16 cellular contexts compared by ENCODE assay signal in the genomic region with DNA sequence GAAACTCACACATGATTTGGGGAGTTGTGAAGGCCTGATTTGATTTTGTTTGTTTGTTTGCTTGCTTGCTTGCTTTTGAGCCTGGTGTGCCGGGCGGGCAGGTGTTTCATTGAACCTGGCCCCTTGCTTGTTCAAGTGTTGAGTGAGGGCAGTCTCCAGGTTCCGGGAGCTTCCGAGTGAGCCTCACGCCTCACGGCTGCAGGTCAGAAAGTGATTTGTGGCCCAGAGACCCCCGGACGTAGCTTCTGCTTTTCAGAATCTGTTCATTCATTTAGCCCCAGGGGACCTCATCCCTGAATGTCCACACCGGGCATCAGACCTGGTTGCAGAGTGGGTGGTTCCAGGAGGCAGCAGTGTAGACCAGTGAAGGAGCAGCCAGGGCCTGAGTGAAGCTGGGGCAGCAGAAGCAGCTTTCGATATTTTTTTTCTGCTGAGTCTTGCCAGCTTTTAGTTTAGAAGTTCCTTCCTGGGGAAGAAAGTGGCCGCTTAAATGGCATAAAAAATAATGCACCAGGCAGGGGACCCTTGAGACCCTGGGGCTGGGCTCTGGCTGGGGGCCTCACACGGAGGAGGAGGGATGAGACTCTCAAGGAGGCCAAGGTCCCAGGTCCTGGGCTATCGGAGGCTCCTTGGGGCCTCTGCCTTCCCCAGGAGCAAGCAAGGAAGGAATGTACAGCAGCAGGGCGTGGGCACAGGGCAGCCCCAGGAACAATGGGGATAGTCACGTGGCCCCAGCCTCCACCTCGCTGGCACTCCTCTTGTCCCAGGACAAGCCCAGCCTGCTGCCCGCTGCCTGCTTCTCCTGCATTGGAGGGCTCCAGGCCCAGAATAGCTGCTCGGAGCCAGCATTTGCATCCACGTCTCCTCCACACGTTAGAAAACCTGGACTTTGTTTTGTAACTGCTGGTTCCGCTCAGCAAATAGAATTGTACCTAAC.
DNase-seq lines count a peak whose midpoint lies in the region; TF ChIP-seq lines count a peak whose summit lies in the region.
"Had no signal": no experiment of that assay in that cellular context is flagged by ENCODE, and none has a peak within 500 bp of the region (broad histone marks: within the 10 kb centered on the region; RNA-seq: fewer than 3 reads in every experiment).

No MANE protein-coding gene starts in this region.

- H3K27ac ChIP-seq in osteoblast (ENCODE audit: low read depth, low read length) (no peak overlapping the region), colonic mucosa (no peak overlapping the region)
- H3K27ac ChIP-seq: cardiac muscle cell had no signal

- H3K4me3 ChIP-seq in osteoblast (ENCODE audit: insufficient read depth, low read length) (no peak overlapping the region), colonic mucosa (no peak overlapping the region)
- H3K4me3 ChIP-seq: cardiac muscle cell, GM12878 had no signal

- peaks cover 5% of the 10 kb centered on the region for H3K9me3 Mint-ChIP-seq in glutamatergic neuron (ENCODE audit: unreplicated experiment)
- H3K9me3 Mint-ChIP-seq: activated CD4-positive, alpha-beta T cell treated with anti-CD3 and anti-CD28 coated beads, Interleukin-2, amount 10 ng/mL, durations not matched to agents 7 days and 5 days; activated naive CD4-positive, alpha-beta T cell treated with anti-CD3 and anti-CD28 coated beads, Interleukin-2, amount 50 U/mL, for 24 hours had no signal

- H3K9me3 ChIP-seq in osteoblast (ENCODE audit: low read depth, low read length), result no peaks in the 10 kb centered on the region
- H3K9me3 ChIP-seq in colonic mucosa, result no peaks in the 10 kb centered on the region

- intact Hi-C loops in colonic mucosa (cut with DNase I), result no loop called here

- peaks cover 8% of the 10 kb centered on the region for H3K27me3 Mint-ChIP-seq in glutamatergic neuron (ENCODE audit: unreplicated experiment)
- H3K27me3 Mint-ChIP-seq: activated CD4-positive, alpha-beta T cell treated with anti-CD3 and anti-CD28 coated beads, Interleukin-2, amount 10 ng/mL, durations not matched to agents 7 days and 5 days had no signal

- H3K27me3 ChIP-seq in osteoblast (ENCODE audit: insufficient read depth, low read length) (peaks cover 19% of the 10 kb centered on the region), colonic mucosa (no peaks in the 10 kb centered on the region)

- H3K4me1 Mint-ChIP-seq in glutamatergic neuron (ENCODE audit: low read depth, unreplicated experiment), result peaks cover 15% of the 10 kb centered on the region
- H3K4me1 Mint-ChIP-seq: activated CD4-positive, alpha-beta T cell treated with anti-CD3 and anti-CD28 coated beads, Interleukin-2, amount 10 ng/mL, durations not matched to agents 7 days and 5 days; activated naive CD4-positive, alpha-beta T cell treated with anti-CD3 and anti-CD28 coated beads, Interleukin-2, amount 50 U/mL, for 24 hours; CD4-positive, CD25-positive, alpha-beta regulatory T cell had no signal

- H4K20me1 ChIP-seq in osteoblast (ENCODE audit: insufficient read depth, low read length), result no peaks in the 10 kb centered on the region

- no peak overlapping the region for H3K4me3 Mint-ChIP-seq in glutamatergic neuron (ENCODE audit: unreplicated experiment)
- H3K4me3 Mint-ChIP-seq: activated CD4-positive, alpha-beta T cell treated with anti-CD3 and anti-CD28 coated beads, Interleukin-2, amount 10 ng/mL, durations not matched to agents 7 days and 5 days; activated naive CD4-positive, alpha-beta T cell treated with anti-CD3 and anti-CD28 coated beads, Interleukin-2, amount 50 U/mL, for 24 hours had no signal

- H3K79me2 ChIP-seq in osteoblast (ENCODE audit: insufficient read depth, low read length), result no peaks in the 10 kb centered on the region

- H3K27ac Mint-ChIP-seq in glutamatergic neuron (ENCODE audit: unreplicated experiment), result no peak overlapping the region
- H3K27ac Mint-ChIP-seq: activated CD4-positive, alpha-beta T cell treated with anti-CD3 and anti-CD28 coated beads, Interleukin-2, amount 10 ng/mL, durations not matched to agents 7 days and 5 days; activated naive CD4-positive, alpha-beta T cell treated with anti-CD3 and anti-CD28 coated beads, Interleukin-2, amount 50 U/mL, for 24 hours; CD4-positive, CD25-positive, alpha-beta regulatory T cell had no signal

- no peaks in the 10 kb centered on the region for H3K36me3 ChIP-seq in osteoblast (ENCODE audit: insufficient read depth, low read length)
- H3K36me3 ChIP-seq in colonic mucosa, result no peaks in the 10 kb centered on the region
- H3K36me3 ChIP-seq: cardiac muscle cell had no signal

- TF ChIP-seq CTCF in glutamatergic neuron (IDR thresholded peaks at IDR 0.05; ENCODE audit: partially characterized antibody, unreplicated experiment) (no peak), osteoblast (IDR thresholded peaks at IDR 0.05; ENCODE audit: extremely low read depth, low read depth, low read length) (no peak), colonic mucosa (IDR thresholded peaks at IDR 0.05) (no peak)

- H3K4me2 ChIP-seq in osteoblast (ENCODE audit: insufficient read depth, low read length), result no peak overlapping the region

- no peak overlapping the region for H3K9ac ChIP-seq in colonic mucosa (ENCODE audit: low read depth in 2 of 2, low read length in 2 of 2)

- no peak overlapping the region for H2AFZ ChIP-seq in osteoblast (ENCODE audit: low read length)

- peaks cover 3% of the 10 kb centered on the region for H3K36me3 Mint-ChIP-seq in glutamatergic neuron (ENCODE audit: unreplicated experiment)
- H3K36me3 Mint-ChIP-seq: activated naive CD4-positive, alpha-beta T cell treated with anti-CD3 and anti-CD28 coated beads, Interleukin-2, amount 50 U/mL, for 24 hours; CD4-positive, CD25-positive, alpha-beta regulatory T cell had no signal

- H3K4me1 ChIP-seq in osteoblast (ENCODE audit: insufficient read depth, low read length), result no peaks in the 10 kb centered on the region
- H3K4me1 ChIP-seq in colonic mucosa, result no peaks in the 10 kb centered on the region

- DNase-seq in D341Med (ENCODE audit: low spot score) (peak; percentile 25), LoVo (ENCODE audit: low spot score) (peak; percentile 35), glutamatergic neuron (peak; percentile 10), osteoblast (ENCODE audit: insufficient read length, low spot score, missing footprints) (peak; percentile 68), colonic mucosa (no peak), NCI-H2171 (lab: John Stamatoyannopoulos, UW) (no peak), retina (no peak), DMS79 (lab: John Stamatoyannopoulos, UW) (no peak)
- DNase-seq: activated CD4-positive, alpha-beta T cell treated with anti-CD3 and anti-CD28 coated beads, Interleukin-2, amount 10 ng/mL, durations not matched to agents 7 days and 5 days; CD4-positive, CD25-positive, alpha-beta regulatory T cell; EL; NCI-H1694 treated with DMSO at 0.1 percent for 48 hours; NCI-H748 treated with DMSO at 0.1 percent for 48 hours had no signal

Comparison
In these comparisons a context has a peak if more than half of its experiments do, and no peak if none do; other contexts are left out.
1. DNase-seq: peak in D341Med (single experiment), LoVo (single experiment), glutamatergic neuron (single experiment) and osteoblast (single experiment); none in colonic mucosa (single experiment), NCI-H2171 (single experiment), retina (single experiment) and DMS79 (single experiment).